In the genomic region with DNA sequence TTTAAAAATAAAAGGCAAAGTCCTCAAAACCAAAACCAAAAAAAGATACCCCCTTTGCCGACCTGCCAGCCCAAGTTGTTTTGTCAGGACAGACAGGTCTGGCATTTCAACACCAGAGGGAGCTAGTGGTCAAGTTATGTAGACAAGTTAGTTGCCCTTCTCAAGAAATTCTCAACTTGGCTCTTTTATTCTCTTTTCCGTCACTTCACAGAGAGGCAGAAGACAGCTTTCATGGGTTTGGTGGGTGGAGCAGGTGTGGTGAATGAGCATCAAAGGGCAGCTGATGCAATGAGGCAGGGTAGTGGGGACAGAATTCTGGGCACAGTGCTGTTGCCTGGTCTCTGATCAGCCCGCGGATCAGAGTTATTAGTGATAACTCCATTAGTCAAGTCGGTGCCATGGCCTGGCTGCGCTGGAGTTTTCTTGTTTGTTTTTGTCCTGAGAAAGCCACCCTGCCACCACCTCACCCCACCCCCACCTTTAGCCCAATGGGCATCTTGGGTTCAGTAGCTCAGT, we compare ENCODE assay signal across 8 cellular contexts.
DNase-seq lines count a peak whose midpoint lies in the region; ATAC-seq, FAIRE-seq and TF ChIP-seq lines count a peak whose summit lies in the region.

No MANE protein-coding gene starts in this region.

- no peaks in the 10 kb centered on the region for H3K9me2 ChIP-seq in GM23248 (ENCODE audit: insufficient read depth)

- H3K36me3 ChIP-seq in GM23248 (ENCODE audit: low read depth) (no peaks in the 10 kb centered on the region), H1 (ENCODE audit: control insufficient read depth in 2 of 4, insufficient read depth in 4 of 4, low read length in 3 of 4) (no peaks in the 10 kb centered on the region)

- in situ Hi-C loops in GM23248 (cut with MboI): no loop called here

- no peak overlapping the region for H2BK120ac ChIP-seq in H1 (replicated peaks; ENCODE audit: low read depth, low read length)

- no peak overlapping the region for H3K4ac ChIP-seq in H1 (replicated peaks; ENCODE audit: insufficient read length, low read depth, low read length)

- no peaks in the 10 kb centered on the region for H3K23me2 ChIP-seq in H1 (ENCODE audit: low read depth, low read length)

- H3K27ac ChIP-seq in GM23248 (peak overlapping the region; percentile 93), H1 (ENCODE audit: low read depth, low read length) (no peak overlapping the region)

- no peak overlapping the region for H2AK5ac ChIP-seq in H1 (ENCODE audit: low read depth, low read length)

- no peak overlapping the region for H3K23ac ChIP-seq in H1 (ENCODE audit: insufficient read length)

- H3K4me3 ChIP-seq in AG09309 (ENCODE audit: control insufficient read depth, low read depth, low read length) (no peak overlapping the region), GM23248 (no peak overlapping the region), H1 (ENCODE audit: extremely low read depth in 1 of 4, insufficient read depth in 2 of 4, low read depth in 3 of 4, low read length in 4 of 4) (no peak overlapping the region)

- no peak overlapping the region for H2BK5ac ChIP-seq in H1 (ENCODE audit: low read depth, low read length)

- H2BK15ac ChIP-seq in H1 (ENCODE audit: low read length): no peak overlapping the region

- no peaks in the 10 kb centered on the region for H3K79me1 ChIP-seq in H1 (ENCODE audit: low read depth, low read length)

- H3K27me3 Mint-ChIP-seq in memory B cell: no peaks in the 10 kb centered on the region

- CTCF ChIA-PET in H1 (lab: Charles Lee; ENCODE audit: partially characterized antibody): interaction anchor here (0.7 to 4.5 kb wide), 35 partner anchors 9 to 469 kb away, joined by 3 to 31 read pairs (median 4); no protein-coding TSS in a partner anchor

- H3K4me1 Mint-ChIP-seq in memory B cell: no peaks in the 10 kb centered on the region

- peak; percentile 90 to 91 for TF ChIP-seq RAD21 in H1 (IDR thresholded peaks at IDR 0.05 in 1 of 2, conservative IDR thresholded peaks at IDR 0.05 in 1 of 2; ENCODE audit: low read depth in 2 of 2, low read length in 2 of 2)

- POLR2A ChIA-PET in H1 (lab: Charles Lee; ENCODE audit: partially characterized antibody): interaction anchor here (1.2 kb wide), 2 partner anchors 10 to 373 kb away, joined by 3 to 6 read pairs; no protein-coding TSS in a partner anchor

- TF ChIP-seq CTCF in AG09309 (IDR thresholded peaks at IDR 0.05; ENCODE audit: control insufficient read depth, insufficient read depth, low read depth, low read length, missing control alignments) (peak; percentile 79), H1 (IDR thresholded peaks at IDR 0.05; ENCODE audit: control extremely low read depth in 1 of 3, insufficient read depth in 1 of 3, low read depth in 1 of 3, low read length in 3 of 3) (peak; percentile 45 to 84 (median 78))

- H3F3A ChIP-seq in GM23248 (ENCODE audit: insufficient read depth): peaks cover 24% of the 10 kb centered on the region

- TF ChIP-seq POLR2A in H1 (IDR thresholded peaks at IDR 0.05; ENCODE audit: control extremely low read depth in 1 of 2, low read depth in 2 of 2, low read length in 2 of 2): no peak

- peaks cover 35% of the 10 kb centered on the region for H3K36me3 Mint-ChIP-seq in memory B cell

- no peak overlapping the region for H4K5ac ChIP-seq in H1 (ENCODE audit: insufficient read length, low read depth, low read length)

- H4K20me1 ChIP-seq in GM23248 (ENCODE audit: insufficient read depth) (no peaks in the 10 kb centered on the region), H1 (replicated peaks in 1 of 2; ENCODE audit: control insufficient read depth in 1 of 2, insufficient read depth in 2 of 2, low read length in 2 of 2) (no peaks in the 10 kb centered on the region)

- H3K18ac ChIP-seq in H1 (ENCODE audit: extremely low read depth, low read length): no peak overlapping the region; the same call in none of the 2 replicates

- H2BK12ac ChIP-seq in H1 (ENCODE audit: low read depth, low read length): peak overlapping the region; percentile 75; the same call in 1 of the 2 replicates

- FAIRE-seq in H1 (lab: Jason Lieb, UNC): peak; percentile 84

- H3K79me2 ChIP-seq in GM23248 (ENCODE audit: insufficient read depth) (no peaks in the 10 kb centered on the region), H1 (ENCODE audit: control insufficient read depth in 1 of 2, insufficient read depth in 2 of 2, low read length in 2 of 2) (no peaks in the 10 kb centered on the region)

- H3K4me3 Mint-ChIP-seq in memory B cell: no peak overlapping the region

- H2BK20ac ChIP-seq in H1 (ENCODE audit: low read length): 0 out of 2 replicates have a peak overlapping the region, but pooled peaks have one; percentile 32

- H3K9me3 ChIP-seq in GM23248 (ENCODE audit: low read depth) (no peaks in the 10 kb centered on the region), H1 (ENCODE audit: insufficient read depth in 2 of 2, low read depth in 1 of 2, low read length in 1 of 2) (no peaks in the 10 kb centered on the region)

- no peak overlapping the region for H3K14ac ChIP-seq in H1 (ENCODE audit: insufficient read length)

- no peak overlapping the region for H3K27ac Mint-ChIP-seq in memory B cell

- H3K4me1 ChIP-seq in GM23248 (ENCODE audit: insufficient read depth) (peaks cover 23% of the 10 kb centered on the region), H1 (replicated peaks in 1 of 4; ENCODE audit: control insufficient read depth in 3 of 4, insufficient read depth in 4 of 4, low read length in 3 of 4) (no peaks in the 10 kb centered on the region; a peak in 1 of 7 replicates)

- no peaks in the 10 kb centered on the region for H3K9me3 Mint-ChIP-seq in memory B cell

- H3K27me3 ChIP-seq in GM23248 (replicated peaks; ENCODE audit: insufficient read depth) (no peaks in the 10 kb centered on the region), H1 (replicated peaks in 1 of 4; ENCODE audit: control insufficient read depth in 3 of 4, extremely low read depth in 1 of 4, insufficient read depth in 3 of 4, low read length in 3 of 4) (no peaks in the 10 kb centered on the region)

- H4K91ac ChIP-seq in H1 (replicated peaks; ENCODE audit: insufficient read length, low read length): no peak overlapping the region

- ATAC-seq in memory B cell (ENCODE audit: low read depth) (peak; percentile 32), GM19351 (IDR thresholded peaks at IDR 0.05; ENCODE audit: unreplicated experiment) (no peak)

- no peak overlapping the region for H3K56ac ChIP-seq in H1 (replicated peaks; ENCODE audit: insufficient read length, low read depth, low read length)

- no peak overlapping the region for H2AFZ ChIP-seq in GM23248
- H2AFZ ChIP-seq in H1 (ENCODE audit: low read length): peak overlapping the region; percentile 97

- H3K9ac ChIP-seq in GM23248 (no peak overlapping the region), H1 (replicated peaks in 1 of 4; ENCODE audit: extremely low read depth in 1 of 4, low read depth in 3 of 4, low read length in 3 of 4) (no peak overlapping the region)

- no peak for TF ChIP-seq EP300 in H1 (IDR thresholded peaks at IDR 0.05; ENCODE audit: borderline replicate concordance in 1 of 2, low read depth in 2 of 2, low read length in 2 of 2)

- peak; percentile 70 for DNase-seq in AG09309 (ENCODE audit: low read depth)
- DNase-seq in GM23248: peak; percentile 87
- peak; percentile 53 for DNase-seq in NCI-H69 (lab: John Stamatoyannopoulos, UW)
- DNase-seq in activated CD4-positive, alpha-beta T cell treated with anti-CD3 and anti-CD28 coated beads, Interleukin-2, amount 50 U/mL, for 48 hours: peak; percentile 56 to 65
- DNase-seq in H1 (ENCODE audit: low read depth in 1 of 2, low spot score in 2 of 2): peak; percentile 43 to 73
- peak; percentile 35 to 36 for DNase-seq in memory B cell (ENCODE audit: low spot score in 2 of 2)
- DNase-seq in stimulated activated CD8-positive, alpha-beta memory T cell treated with anti-CD3 and anti-CD28 coated beads, Interleukin-4, amount 100 ng/mL, for 4 hours (ENCODE audit: low read depth in 2 of 2, low spot score in 1 of 2): peak; percentile 7 to 10

- WGBS in GM23248 (ENCODE audit: low coverage in 1 of 2, low lambda C conversion rate in 2 of 2, missing lambda C conversion rate in 2 of 2), 2 experiments: 64 to 67% methylated on average over 6 of the region's 6 CpGs
- WGBS in H1 (ENCODE audit: extremely low coverage in 1 of 2, insufficient coverage in 1 of 2, insufficient read length in 1 of 2, insufficient replicate concordance in 2 of 2, low coverage in 1 of 2, low lambda C conversion rate in 2 of 2, missing lambda C conversion rate in 1 of 2), 2 experiments: 78% methylated on average over 6 of the region's 6 CpGs; no CpG with 5 or more reads in 1 of the 2 experiments

- H4K8ac ChIP-seq in H1 (ENCODE audit: extremely low read depth, insufficient read depth, low read length): no peak overlapping the region

- H3K4me2 ChIP-seq in GM23248 (ENCODE audit: unreplicated experiment): peak overlapping the region; percentile 58
- H3K4me2 ChIP-seq in H1 (ENCODE audit: insufficient read depth in 1 of 2, low read depth in 2 of 2, low read length in 2 of 2): no peak overlapping the region

TF ChIP-seq in H1, 55 proteins besides CTCF, POLR2A, EP300 and RAD21:
- TF ChIP-seq ASH2L (IDR thresholded peaks at IDR 0.05; ENCODE audit: low read length) (no peak), KDM1A (IDR thresholded peaks at IDR 0.05; ENCODE audit: borderline replicate concordance, low read length) (no peak), TCF12 (IDR thresholded peaks at IDR 0.05; ENCODE audit: low read depth, low read length) (no peak), SIX5 (IDR thresholded peaks at IDR 0.05; ENCODE audit: low read depth, low read length) (no peak), NANOG (IDR thresholded peaks at IDR 0.05; ENCODE audit: insufficient read depth, low read depth, low read length, poor library complexity, severe bottlenecking) (no peak), GTF2F1 (IDR thresholded peaks at IDR 0.05; ENCODE audit: borderline replicate concordance, low read depth, low read length) (no peak), TEAD4 (IDR thresholded peaks at IDR 0.05; ENCODE audit: low read depth, low read length) (peak; percentile 50; the same call in 1 of the 2 replicates), POLR2AphosphoS5 (IDR thresholded peaks at IDR 0.05; ENCODE audit: low read depth, low read length) (no peak), TBP (IDR thresholded peaks at IDR 0.05; ENCODE audit: low read depth, low read length) (no peak)

Comparison
In these comparisons a context has a peak if more than half of its experiments do, and no peak if none do; other contexts are left out.
1. DNase-seq: peak in every context shown above with its lines; median percentile 87 in GM23248; 70 in AG09309; 60 in activated CD4-positive, alpha-beta T cell treated with anti-CD3 and anti-CD28 coated beads, Interleukin-2, amount 50 U/mL, for 48 hours; 58 in H1; 53 in NCI-H69; 36 in memory B cell; 8 in stimulated activated CD8-positive, alpha-beta memory T cell treated with anti-CD3 and anti-CD28 coated beads, Interleukin-4, amount 100 ng/mL, for 4 hours.